ENCODE assay signal across 16 cellular contexts in the genomic region with DNA sequence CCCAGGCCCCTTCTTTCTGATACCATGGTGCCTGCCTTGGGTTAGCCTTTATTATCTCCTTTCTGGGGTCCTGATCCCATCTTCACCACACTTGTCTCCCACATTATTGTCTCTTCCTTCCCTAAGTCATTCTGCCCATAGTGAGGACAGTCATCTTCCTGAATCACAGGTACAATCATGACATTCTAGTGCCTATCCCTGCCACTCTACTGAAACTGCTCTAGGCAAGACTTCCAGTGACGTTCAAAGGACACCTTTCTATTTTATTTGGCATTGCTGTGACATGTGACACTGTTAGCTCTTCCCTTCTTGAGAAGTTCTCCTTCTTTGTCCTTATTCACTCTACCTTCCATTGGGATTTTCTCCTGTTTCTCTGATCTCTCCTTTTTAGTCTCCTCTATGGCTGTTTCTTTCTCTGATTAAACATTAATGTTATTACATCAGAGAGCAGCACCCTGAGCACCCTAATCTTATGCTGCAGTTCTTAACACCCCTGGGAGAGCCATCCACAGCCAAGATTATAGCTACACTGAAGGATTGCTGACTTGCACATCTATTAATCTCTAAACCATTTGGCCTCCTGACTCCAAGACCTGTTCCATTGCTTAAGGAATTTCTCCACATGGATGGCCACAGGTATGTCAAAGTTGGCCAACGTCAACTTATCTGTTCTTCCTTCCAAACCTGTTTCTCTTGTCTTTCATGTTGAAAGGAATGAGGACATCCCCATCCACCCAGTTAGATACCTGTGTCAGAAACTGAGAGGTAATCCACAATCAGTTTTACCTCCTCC.
"Had no signal": no experiment of that assay in that cellular context is flagged by ENCODE, and none has a peak within 500 bp of the region (broad histone marks: within the 10 kb centered on the region; RNA-seq: fewer than 3 reads in every experiment).

No MANE protein-coding gene starts in this region.

- H3K4me1 ChIP-seq: uterus had no signal

- H3K27me3 ChIP-seq: body of pancreas, uterus had no signal

- H3K27ac ChIP-seq: body of pancreas, uterus had no signal

- DNase-seq: activated CD4-positive, alpha-beta T cell treated with anti-CD3 and anti-CD28 coated beads for 1 hour; activated CD4-positive, alpha-beta T cell treated with anti-CD3 and anti-CD28 coated beads, Interleukin-2, amount 50 U/mL, for 48 hours; activated CD8-positive, alpha-beta memory T cell treated with anti-CD3 and anti-CD28 coated beads, Interleukin-2, amount 10 ng/mL, durations not matched to agents 7 days and 5 days; activated effector memory CD4-positive, alpha-beta T cell treated with Interleukin-2 at 50 U/mL for 16 hours; activated T-cell treated with anti-CD3 and anti-CD28 coated beads, Interleukin-2, amount 50 U/mL, for 24 hours; body of pancreas; cortex of kidney; effector CD8-positive, alpha-beta T cell; glutamatergic neuron; mesendoderm; stimulated activated CD4-positive, alpha-beta T cell treated with anti-CD3 and anti-CD28 coated beads, Interleukin-4, amount 100 ng/mL, for 1 hour; stimulated activated CD8-positive, alpha-beta memory T cell treated with anti-CD3 and anti-CD28 coated beads, Interleukin-4, amount 100 ng/mL, for 48 hours; stimulated activated naive CD8-positive, alpha-beta T cell treated with anti-CD3 and anti-CD28 coated beads, Interleukin-15, amount 100 ng/mL, for 72 hours; T1000; uterus had no signal

- ATAC-seq: activated CD8-positive, alpha-beta memory T cell treated with anti-CD3 and anti-CD28 coated beads, Interleukin-2, amount 10 ng/mL, durations not matched to agents 7 days and 5 days; body of pancreas; left lobe of liver; stimulated activated naive CD8-positive, alpha-beta T cell treated with anti-CD3 and anti-CD28 coated beads, Interleukin-15, amount 100 ng/mL, for 72 hours had no signal

- H3K9me3 ChIP-seq: uterus had no signal

- H3K4me3 ChIP-seq: body of pancreas, uterus had no signal

- H3K36me3 ChIP-seq: uterus had no signal
